ENCODE assay signal across 8 cellular contexts in the genomic region with DNA sequence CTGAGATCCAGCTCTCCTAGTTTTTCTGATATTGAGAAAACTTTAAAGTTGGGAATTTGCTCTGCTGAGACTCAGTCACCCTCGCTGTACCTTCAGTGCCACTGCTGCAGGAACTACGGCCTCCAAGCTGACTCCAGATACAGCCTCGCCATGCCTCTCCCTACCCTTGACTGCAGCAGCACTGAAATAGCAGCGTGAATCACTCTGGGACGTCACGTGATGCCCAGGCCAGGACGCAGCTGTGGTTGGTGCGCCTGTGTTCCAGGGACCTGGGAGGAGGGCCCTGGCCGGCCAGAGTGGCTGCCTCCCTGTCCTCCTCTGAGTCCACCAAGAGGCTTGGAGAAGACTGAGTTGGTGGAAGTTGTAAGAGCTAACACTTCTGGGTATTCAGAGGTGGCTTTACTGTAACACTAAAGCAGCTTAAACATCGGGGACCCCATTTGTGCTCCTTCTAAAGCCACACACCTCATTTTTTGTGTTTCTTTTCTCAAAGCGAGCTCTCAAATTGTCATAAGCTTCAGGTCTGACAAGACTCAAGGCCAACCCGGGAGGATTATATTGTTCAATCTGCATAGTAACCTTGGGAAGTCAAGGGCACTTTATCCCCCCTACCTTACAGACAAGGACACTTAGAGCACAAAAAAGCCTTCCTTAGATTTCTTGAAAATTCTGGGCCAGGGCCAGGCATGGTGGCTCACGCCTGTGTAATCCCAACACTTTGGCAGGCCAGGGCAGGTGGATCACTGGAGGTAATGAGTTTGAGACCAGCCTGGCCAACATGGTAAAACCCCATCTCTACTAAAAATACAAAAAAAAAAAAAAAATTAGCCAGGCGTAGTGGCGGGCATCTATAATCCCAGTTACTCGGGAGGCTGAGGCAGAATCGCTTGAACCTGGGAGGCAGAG. TPM values are rescaled to one million over a fixed set of nuclear protein-coding genes. Genes with fewer than 3 reads are reported as not detected.
A peak's percentile ranks its signal among the peaks of the same experiment; 100 is the strongest.
DNase-seq lines count a peak whose midpoint lies in the region; ATAC-seq and TF ChIP-seq lines count a peak whose summit lies in the region.

No MANE protein-coding gene starts in this region.

- H3K4me1 ChIP-seq in adipocyte (ENCODE audit: control insufficient read depth, insufficient read depth, low read length), result peaks cover 36% of the 10 kb centered on the region
- H3K4me1 ChIP-seq in heart left ventricle, result peaks cover 5 to 52% (median 43%) of the 10 kb centered on the region in 12 donors

- H3K4me3 ChIP-seq in HFF-Myc (replicated peaks; ENCODE audit: low read depth, low read length), result peak overlapping the region; percentile 18
- H3K4me3 ChIP-seq in adipocyte (ENCODE audit: low read length), result peak overlapping the region; percentile 42
- peak overlapping the region in 9 of 12 donors; percentile 17 to 52 (median 39) for H3K4me3 ChIP-seq in heart left ventricle

- peak overlapping the region; percentile 69 to 93 (median 82) for H3K27ac ChIP-seq in heart left ventricle

- H3K9me3 ChIP-seq in adipocyte (ENCODE audit: control insufficient read depth, low read length), result no peaks in the 10 kb centered on the region
- no peaks in the 10 kb centered on the region for H3K9me3 ChIP-seq in heart left ventricle

- intact Hi-C loops in heart left ventricle (cut with DNase I) (loop anchor here in 1 of 10 donors (2.0 kb wide), 1 partner anchor 43 kb away; no protein-coding TSS in a partner anchor), posterior vena cava (cut with DNase I) (no loop called here)

- no peaks in the 10 kb centered on the region for H3K36me3 ChIP-seq in adipocyte (ENCODE audit: control insufficient read depth, insufficient read depth, low read length, severe bottlenecking)
- H3K36me3 ChIP-seq in heart left ventricle, result peaks cover 0 to 2% (median 0%) of the 10 kb centered on the region in 9 donors

- WGBS in heart left ventricle, 4 donors, result 38 to 41% (median 39%) methylated on average over 16 to 17 of the region's 17 CpGs

- peak overlapping the region; percentile 80 for H3K9ac ChIP-seq in adipocyte (ENCODE audit: low read length)

- TF ChIP-seq POLR2A in heart left ventricle (IDR thresholded peaks at IDR 0.05), result peak; percentile 87 to 95

- ATAC-seq in heart left ventricle (peak; percentile 73 to 78 (median 74)), HG03159 (IDR thresholded peaks at IDR 0.05; ENCODE audit: unreplicated experiment) (no peak), HG02571 (IDR thresholded peaks at IDR 0.05; ENCODE audit: unreplicated experiment) (no peak)

- TF ChIP-seq CTCF in HFF-Myc (IDR thresholded peaks at IDR 0.05; ENCODE audit: low read depth, low read length, missing control alignments) (no peak), heart left ventricle (IDR thresholded peaks at IDR 0.05) (no peak)

- H3K27me3 ChIP-seq in adipocyte (replicated peaks; ENCODE audit: control insufficient read depth, insufficient read depth, low read length) (no peaks in the 10 kb centered on the region), heart left ventricle (no peaks in the 10 kb centered on the region)

- peak; percentile 70 for DNase-seq in COLO829 (ENCODE audit: low spot score)
- peak; percentile 86 for DNase-seq in HFF-Myc (ENCODE audit: extremely low read depth, low read depth)
- peak; percentile 94 for DNase-seq in adipocyte (ENCODE audit: low read depth)
- DNase-seq in heart left ventricle, result peak; percentile 93 to 97 (median 94)
- peak; percentile 98 for DNase-seq in posterior vena cava (ENCODE audit: low spot score)

TF ChIP-seq in PFSK-1, 5 proteins besides CTCF, POLR2A, EP300 and RAD21:
- TF ChIP-seq FOXP2 (optimal IDR thresholded peaks at IDR 0.05; ENCODE audit: borderline replicate concordance, extremely low read depth, extremely low read length, insufficient read depth) (peak; percentile 96), POLR2AphosphoS5 (IDR thresholded peaks at IDR 0.05; ENCODE audit: low read depth, low read length) (peak; percentile 96), TAF1 (IDR thresholded peaks at IDR 0.05; ENCODE audit: borderline replicate concordance, insufficient read depth, low read length) (peak; percentile 95), SIN3A (IDR thresholded peaks at IDR 0.05; ENCODE audit: borderline replicate concordance, insufficient read depth, low read length) (no peak)
- TF ChIP-seq, protein P1, sequence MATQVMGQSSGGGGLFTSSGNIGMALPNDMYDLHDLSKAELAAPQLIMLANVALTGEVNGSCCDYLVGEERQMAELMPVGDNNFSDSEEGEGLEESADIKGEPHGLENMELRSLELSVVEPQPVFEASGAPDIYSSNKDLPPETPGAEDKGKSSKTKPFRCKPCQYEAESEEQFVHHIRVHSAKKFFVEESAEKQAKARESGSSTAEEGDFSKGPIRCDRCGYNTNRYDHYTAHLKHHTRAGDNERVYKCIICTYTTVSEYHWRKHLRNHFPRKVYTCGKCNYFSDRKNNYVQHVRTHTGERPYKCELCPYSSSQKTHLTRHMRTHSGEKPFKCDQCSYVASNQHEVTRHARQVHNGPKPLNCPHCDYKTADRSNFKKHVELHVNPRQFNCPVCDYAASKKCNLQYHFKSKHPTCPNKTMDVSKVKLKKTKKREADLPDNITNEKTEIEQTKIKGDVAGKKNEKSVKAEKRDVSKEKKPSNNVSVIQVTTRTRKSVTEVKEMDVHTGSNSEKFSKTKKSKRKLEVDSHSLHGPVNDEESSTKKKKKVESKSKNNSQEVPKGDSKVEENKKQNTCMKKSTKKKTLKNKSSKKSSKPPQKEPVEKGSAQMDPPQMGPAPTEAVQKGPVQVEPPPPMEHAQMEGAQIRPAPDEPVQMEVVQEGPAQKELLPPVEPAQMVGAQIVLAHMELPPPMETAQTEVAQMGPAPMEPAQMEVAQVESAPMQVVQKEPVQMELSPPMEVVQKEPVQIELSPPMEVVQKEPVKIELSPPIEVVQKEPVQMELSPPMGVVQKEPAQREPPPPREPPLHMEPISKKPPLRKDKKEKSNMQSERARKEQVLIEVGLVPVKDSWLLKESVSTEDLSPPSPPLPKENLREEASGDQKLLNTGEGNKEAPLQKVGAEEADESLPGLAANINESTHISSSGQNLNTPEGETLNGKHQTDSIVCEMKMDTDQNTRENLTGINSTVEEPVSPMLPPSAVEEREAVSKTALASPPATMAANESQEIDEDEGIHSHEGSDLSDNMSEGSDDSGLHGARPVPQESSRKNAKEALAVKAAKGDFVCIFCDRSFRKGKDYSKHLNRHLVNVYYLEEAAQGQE (IDR thresholded peaks at IDR 0.05; ENCODE audit: insufficient read depth in 1 of 2, low read depth in 2 of 2, low read length in 2 of 2), result no peak

RNA-seq across cellular contexts. Expression of a gene that starts 4.2 kb away (rescaled TPM):
- polyA plus RNA-seq in PFSK-1 (2012; ENCODE audit: insufficient read length, low read depth), result 450 TPM
- total RNA-seq in heart left ventricle, result 100 to 1,000 TPM in 2 of 9 donors, 10 to 100 TPM in 7; 74.9 to 143 (median 88.8) TPM
- polyA plus RNA-seq in heart left ventricle, result 100 to 1,000 TPM in 1 of 2 donors, 10 to 100 TPM in 1; 68.8 to 175 TPM
- total RNA-seq in posterior vena cava, result 10 to 100 TPM; 74.3 to 87.3 TPM

RNA-seq across cellular contexts. Expression of a gene that starts 15.8 kb away (rescaled TPM):
- polyA plus RNA-seq in PFSK-1 (2012; ENCODE audit: insufficient read length, low read depth), result 138 TPM
- total RNA-seq in heart left ventricle (100 to 1,000 TPM in 6 of 9 donors, 10 to 100 TPM in 3; 61.3 to 166 (median 116) TPM), posterior vena cava (10 to 100 TPM; 15.9 to 16.8 TPM)
- 100 to 1,000 TPM in 1 of 2 donors, 10 to 100 TPM in 1; 48.9 to 287 TPM for polyA plus RNA-seq in heart left ventricle

RNA-seq across cellular contexts. Expression of a gene that starts 24.8 kb away (rescaled TPM):
- polyA plus RNA-seq in PFSK-1 (2012; ENCODE audit: insufficient read length, low read depth), result 2.7 TPM
- total RNA-seq in heart left ventricle (10 to 100 TPM in 2 of 9 donors, 1 to 10 TPM in 7; 3.4 to 71.5 (median 5.7) TPM), posterior vena cava (10 to 100 TPM; 30.3 to 44.0 TPM)
- 1 to 10 TPM; 2.8 to 7.9 TPM for polyA plus RNA-seq in heart left ventricle

RNA-seq across cellular contexts. Expression of a gene that starts 44.2 kb away (rescaled TPM):
- 79.0 TPM for polyA plus RNA-seq in PFSK-1 (2012; ENCODE audit: insufficient read length, low read depth)
- 100 to 1,000 TPM in 2 of 9 donors, 10 to 100 TPM in 7; 51.2 to 146 (median 63.3) TPM for total RNA-seq in heart left ventricle
- 100 to 1,000 TPM in 1 of 2 donors, 10 to 100 TPM in 1; 65.3 to 123 TPM for polyA plus RNA-seq in heart left ventricle
- total RNA-seq in posterior vena cava, result 10 to 100 TPM; 19.9 to 21.9 TPM

RNA-seq across cellular contexts. Expression of a gene that starts 44.3 kb away (rescaled TPM):
- polyA plus RNA-seq in PFSK-1 (2012; ENCODE audit: insufficient read length, low read depth), result 51.1 TPM
- total RNA-seq in heart left ventricle (10 to 100 TPM; 63.7 to 93.0 (median 70.3) TPM), posterior vena cava (10 to 100 TPM; 35.8 to 41.1 TPM)
- polyA plus RNA-seq in heart left ventricle, result 10 to 100 TPM; 74.9 to 90.9 TPM

Comparison
In these comparisons a context has a peak if more than half of its experiments do, and no peak if none do; other contexts are left out.
1. ATAC-seq: peak in heart left ventricle (4 of 4); none in HG03159 (single experiment) and HG02571 (single experiment).
2. Peak in every context shown above with its lines, with median percentiles within 50 percentile points of each other: DNase-seq and H3K4me3 ChIP-seq.